22 cellular contexts compared by ENCODE assay signal in the genomic region with DNA sequence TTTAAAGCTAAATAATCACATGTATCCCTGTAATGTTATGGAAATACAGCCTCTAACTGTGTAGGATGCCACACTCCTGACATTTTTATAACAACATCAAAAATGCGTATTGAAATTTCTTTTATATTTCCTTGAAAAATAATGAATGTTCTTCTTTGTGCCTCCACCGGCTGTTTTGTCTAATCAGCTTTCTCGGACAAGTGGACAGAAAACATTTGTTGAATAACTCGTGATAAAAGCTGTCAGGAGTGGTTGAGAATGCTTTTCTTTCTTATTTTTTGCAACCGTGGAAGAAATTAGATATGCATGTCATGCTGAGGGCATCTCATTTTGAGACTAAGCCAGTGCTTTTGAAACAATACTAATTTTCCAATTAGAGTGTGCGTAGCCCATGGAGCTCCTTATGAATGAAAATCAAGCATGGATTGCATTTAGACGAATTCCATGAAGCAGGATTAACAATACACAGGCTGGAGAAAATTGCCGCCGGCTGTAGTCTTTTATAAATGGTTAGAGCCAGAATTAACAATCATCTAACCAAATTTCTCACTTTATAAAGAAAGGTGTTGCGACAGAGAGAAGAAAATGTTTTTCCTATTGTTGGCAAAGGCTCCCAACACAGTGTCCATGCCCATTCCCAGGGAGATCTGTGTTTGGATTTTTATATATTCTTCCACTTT.
DNase-seq lines count a peak whose midpoint lies in the region; ATAC-seq and TF ChIP-seq lines count a peak whose summit lies in the region.
"Had no signal": no experiment of that assay in that cellular context is flagged by ENCODE, and none has a peak within 500 bp of the region (broad histone marks: within the 10 kb centered on the region; RNA-seq: fewer than 3 reads in every experiment).

No MANE protein-coding gene starts in this region.

- H3K4me2 ChIP-seq in GM23338: no peak overlapping the region
- H3K4me2 ChIP-seq: SK-N-SH had no signal

- H3K9me3 Mint-ChIP-seq in brain (peaks cover 0 to 4% (median 0%) of the 10 kb centered on the region in 5 experiments), GM23338 (peaks cover 11% of the 10 kb centered on the region)
- H3K9me3 Mint-ChIP-seq: CD8-positive, alpha-beta memory T cell had no signal

- H4K20me1 ChIP-seq in GM23338 (replicated peaks; ENCODE audit: insufficient read depth): no peaks in the 10 kb centered on the region

- H3K9me2 ChIP-seq in GM23338 (ENCODE audit: insufficient read depth): no peaks in the 10 kb centered on the region; the same call in 1 of the 2 replicates
- H3K9me2 ChIP-seq: SK-N-SH had no signal

- H3K4me1 ChIP-seq in GM23338 (ENCODE audit: insufficient read depth): 0 out of 2 replicates have a peak, but pooled peaks cover 10% of the 10 kb centered on the region
- H3K4me1 ChIP-seq: BE2C, Peyer's patch had no signal

- H3K4me3 ChIP-seq in retinal pigment epithelial cell (ENCODE audit: low read length): peak overlapping the region; percentile 13
- no peak overlapping the region for H3K4me3 ChIP-seq in GM23338
- H3K4me3 ChIP-seq: K562, Peyer's patch had no signal

- H3K27me3 Mint-ChIP-seq in brain (peaks cover 3% of the 10 kb centered on the region), GM23338 (ENCODE audit: insufficient read depth, low read depth, poor library complexity) (peaks cover 7% of the 10 kb centered on the region)

- peaks cover 30% of the 10 kb centered on the region for H3K4me1 Mint-ChIP-seq in brain
- H3K4me1 Mint-ChIP-seq in GM23338: peaks cover 12% of the 10 kb centered on the region
- H3K4me1 Mint-ChIP-seq: CD14-positive monocyte; CD8-positive, alpha-beta memory T cell had no signal

- ATAC-seq in GM21737 (IDR thresholded peaks at IDR 0.05; ENCODE audit: unreplicated experiment) (no peak), GM23338 (no peak)
- ATAC-seq: HepG2, K562 had no signal

- no peak overlapping the region for H3K27ac Mint-ChIP-seq in brain
- H3K27ac Mint-ChIP-seq in GM23338: no peak overlapping the region
- H3K27ac Mint-ChIP-seq: CD14-positive monocyte; CD8-positive, alpha-beta memory T cell had no signal

- H3K27ac ChIP-seq in GM23338 (ENCODE audit: low read depth): no peak overlapping the region
- H3K27ac ChIP-seq: 22Rv1, Peyer's patch had no signal

- H3F3A ChIP-seq in GM23338 (replicated peaks; ENCODE audit: low read depth): no peaks in the 10 kb centered on the region

- H3K36me3 Mint-ChIP-seq in brain: no peaks in the 10 kb centered on the region
- peaks cover 7% of the 10 kb centered on the region for H3K36me3 Mint-ChIP-seq in GM23338 (ENCODE audit: low read depth)
- H3K36me3 Mint-ChIP-seq: CD14-positive monocyte; CD8-positive, alpha-beta memory T cell had no signal

- H3K36me3 ChIP-seq in GM23338 (ENCODE audit: insufficient read depth): no peaks in the 10 kb centered on the region
- H3K36me3 ChIP-seq: BE2C, Peyer's patch had no signal

- H2AFZ ChIP-seq in GM23338: no peak overlapping the region

- no peaks in the 10 kb centered on the region for H3K27me3 ChIP-seq in GM23338 (ENCODE audit: insufficient read depth)
- H3K27me3 ChIP-seq: BE2C, Peyer's patch had no signal

- no peaks in the 10 kb centered on the region for H3K79me2 ChIP-seq in GM23338 (replicated peaks; ENCODE audit: insufficient read depth)

- DNase-seq in COLO829 (ENCODE audit: low spot score) (peak; percentile 55), left kidney (ENCODE audit: low read depth, low spot score) (peak; percentile 17), retinal pigment epithelial cell (ENCODE audit: low read depth) (peak; percentile 20), NCI-H1694 (lab: John Stamatoyannopoulos, UW) (no peak), GM23338 (ENCODE audit: low spot score) (no peak)
- DNase-seq: BE2C; Calu3; CD8-positive, alpha-beta memory T cell; DMS79 treated with DMSO at 0.1 percent for 48 hours; NCI-H2081; NCI-H2227 treated with DMSO at 0.1 percent for 48 hours; NCI-H526 treated with DMSO at 0.1 percent for 48 hours; OCI-M1; Peyer's patch; SIG-M5; SK-N-SH had no signal

- H3K4me3 Mint-ChIP-seq in brain: peak overlapping the region in 4 of 5 experiments; percentile 39 to 58 (median 46)
- H3K4me3 Mint-ChIP-seq in GM23338: no peak overlapping the region
- H3K4me3 Mint-ChIP-seq: CD14-positive monocyte; CD8-positive, alpha-beta memory T cell had no signal

- TF ChIP-seq CTCF in brain (conservative IDR thresholded peaks at IDR 0.05) (no peak), retinal pigment epithelial cell (conservative IDR thresholded peaks at IDR 0.05; ENCODE audit: low read depth, low read length) (no peak), GM23338 (conservative IDR thresholded peaks at IDR 0.05; ENCODE audit: low read depth in 2 of 2) (no peak)

TF ChIP-seq in GM23338, 12 proteins besides CTCF, POLR2A, EP300 and RAD21:
- TF ChIP-seq STAT1 (IDR thresholded peaks at IDR 0.05; ENCODE audit: unreplicated experiment): no peak
- TF ChIP-seq, protein P1, sequence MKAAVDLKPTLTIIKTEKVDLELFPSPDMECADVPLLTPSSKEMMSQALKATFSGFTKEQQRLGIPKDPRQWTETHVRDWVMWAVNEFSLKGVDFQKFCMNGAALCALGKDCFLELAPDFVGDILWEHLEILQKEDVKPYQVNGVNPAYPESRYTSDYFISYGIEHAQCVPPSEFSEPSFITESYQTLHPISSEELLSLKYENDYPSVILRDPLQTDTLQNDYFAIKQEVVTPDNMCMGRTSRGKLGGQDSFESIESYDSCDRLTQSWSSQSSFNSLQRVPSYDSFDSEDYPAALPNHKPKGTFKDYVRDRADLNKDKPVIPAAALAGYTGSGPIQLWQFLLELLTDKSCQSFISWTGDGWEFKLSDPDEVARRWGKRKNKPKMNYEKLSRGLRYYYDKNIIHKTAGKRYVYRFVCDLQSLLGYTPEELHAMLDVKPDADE (IDR thresholded peaks at IDR 0.05): no peak
- no peak for TF ChIP-seq EZH2phosphoT487 (IDR thresholded peaks at IDR 0.05; ENCODE audit: unreplicated experiment)

Comparison
In these comparisons a context has a peak if more than half of its experiments do, and no peak if none do; other contexts are left out.
1. DNase-seq: peak in COLO829 (single experiment), left kidney (single experiment) and retinal pigment epithelial cell (single experiment); none in NCI-H1694 (single experiment) and GM23338 (single experiment).